ENCODE assay signal across 1 cellular context in genomic region chr1:244214009-244214967, GRCh38.
TF ChIP-seq lines count a peak whose summit lies in the region.

No MANE protein-coding gene starts in this region.

TF ChIP-seq in IMR-90, 13 proteins besides CTCF, POLR2A, EP300 and RAD21 (continued from another document):
- no peak for TF ChIP-seq ELK1 (IDR thresholded peaks at IDR 0.05; ENCODE audit: borderline replicate concordance, low read depth, low read length)
